ENCODE assay signal across 24 cellular contexts in the genomic region with DNA sequence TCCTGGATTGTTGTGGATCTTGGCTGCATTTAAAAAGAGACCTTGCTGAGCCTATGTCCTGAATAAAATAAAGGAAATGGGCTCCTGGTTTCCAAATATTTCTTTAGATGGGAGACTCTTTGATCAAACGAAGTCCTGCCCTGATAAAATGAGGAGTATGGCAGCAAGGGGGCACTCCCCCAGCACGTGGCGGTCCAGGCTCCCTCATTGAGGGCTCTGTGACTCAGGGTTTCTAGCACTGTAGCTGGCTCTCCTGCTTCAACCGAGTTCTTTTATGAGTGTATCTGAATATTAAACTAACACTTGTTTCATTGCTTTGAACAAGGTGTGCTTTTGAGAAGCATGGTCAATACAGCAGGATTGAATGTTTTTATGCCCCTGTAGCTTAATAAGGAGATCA.
A peak's percentile ranks its signal among the peaks of the same experiment; 100 is the strongest.
DNase-seq lines count a peak whose midpoint lies in the region; ATAC-seq, FAIRE-seq and TF ChIP-seq lines count a peak whose summit lies in the region.
"Had no signal": no experiment of that assay in that cellular context is flagged by ENCODE, and none has a peak within 500 bp of the region (broad histone marks: within the 10 kb centered on the region; RNA-seq: fewer than 3 reads in every experiment).

No MANE protein-coding gene starts in this region.

- H3K9me3 Mint-ChIP-seq in GM23338 = peaks cover 21% of the 10 kb centered on the region

- FAIRE-seq in K562 (lab: Jason Lieb, UNC) (no peak), H1 (lab: Jason Lieb, UNC) (no peak)
- FAIRE-seq: A204.1, D721Med, G401.6, GM12892, GM18507, GM19239 had no signal

- TF ChIP-seq POLR2A in K562 (conservative IDR thresholded peaks at IDR 0.05) = no peak
- no peak for TF ChIP-seq POLR2A in H1 (IDR thresholded peaks at IDR 0.05; ENCODE audit: control extremely low read depth in 1 of 2, low read depth in 2 of 2, low read length in 2 of 2)

- H3K4me3 ChIP-seq in GM23338 (no peak overlapping the region), K562 (no peak overlapping the region), H1 (ENCODE audit: extremely low read depth in 1 of 4, insufficient read depth in 2 of 4, low read depth in 3 of 4, low read length in 4 of 4) (no peak overlapping the region), Karpas-422 (ENCODE audit: low read length) (no peak overlapping the region), lower lobe of right lung (no peak overlapping the region)
- H3K4me3 ChIP-seq: BLaER1 treated with 17β-estradiol and CSF1 and Interleukin-3, amounts not matched to agents 10 nM and 100 nM had no signal

- peak; percentile 12 to 14; a peak in 1 of 4 replicates for TF ChIP-seq CTCF in GM23338 (conservative IDR thresholded peaks at IDR 0.05; ENCODE audit: low read depth in 2 of 2)
- no peak for TF ChIP-seq CTCF in K562 (IDR thresholded peaks at IDR 0.05 in 2 of 3, conservative IDR thresholded peaks at IDR 0.05 in 1 of 3; ENCODE audit: insufficient read depth in 2 of 3, low read depth in 1 of 3, low read length in 3 of 3)
- TF ChIP-seq CTCF in H1 (IDR thresholded peaks at IDR 0.05; ENCODE audit: control extremely low read depth in 1 of 3, insufficient read depth in 1 of 3, low read depth in 1 of 3, low read length in 3 of 3) = peak in 1 of 3 experiments; percentile 4; a peak in 1 of 4 replicates
- no peak for TF ChIP-seq CTCF in lower lobe of right lung (IDR thresholded peaks at IDR 0.05)

- H2BK12ac ChIP-seq in H1 (ENCODE audit: low read depth, low read length) = 0 out of 2 replicates have a peak overlapping the region, but pooled peaks have one; percentile 83

- POLR2A ChIA-PET in K562 (lab: Yijun Ruan, JAX) = interaction anchor here (1.5 kb wide), 1 partner anchor 8 kb away, joined by 4 read pairs; no protein-coding TSS in a partner anchor
- POLR2A ChIA-PET in H1 (lab: Charles Lee; ENCODE audit: partially characterized antibody) = interaction anchor here (1.4 kb wide), 1 partner anchor 10 kb away, joined by 3 read pairs; no protein-coding TSS in a partner anchor

- H3K9me2 ChIP-seq in GM23338 (ENCODE audit: insufficient read depth) = no peaks in the 10 kb centered on the region
- no peaks in the 10 kb centered on the region for H3K9me2 ChIP-seq in Karpas-422 (replicated peaks; ENCODE audit: insufficient read depth, low read length)

- H3K4me1 ChIP-seq in GM23338 (ENCODE audit: insufficient read depth) (peaks cover 19% of the 10 kb centered on the region), K562 (replicated peaks in 1 of 2; ENCODE audit: control insufficient read depth in 2 of 2, insufficient read depth in 2 of 2, low read length in 2 of 2) (no peaks in the 10 kb centered on the region; a peak in 1 of 5 replicates), H1 (replicated peaks in 1 of 4; ENCODE audit: control insufficient read depth in 3 of 4, insufficient read depth in 4 of 4, low read length in 3 of 4) (peaks cover 0 to 10% (median 6%) of the 10 kb centered on the region in 4 experiments; a peak in 5 of 7 replicates), Karpas-422 (ENCODE audit: low read length) (no peaks in the 10 kb centered on the region), lower lobe of right lung (peaks cover 3% of the 10 kb centered on the region)
- H3K4me1 ChIP-seq: BLaER1 treated with 17β-estradiol and CSF1 and Interleukin-3, amounts not matched to agents 10 nM and 100 nM; Caco-2 had no signal

- no peak overlapping the region for H4K5ac ChIP-seq in H1 (ENCODE audit: insufficient read length, low read depth, low read length)

- H3K27me3 ChIP-seq in GM23338 (ENCODE audit: insufficient read depth) (no peaks in the 10 kb centered on the region), K562 (ENCODE audit: control insufficient read depth in 2 of 2, insufficient read depth in 2 of 2, low read length in 2 of 2) (no peaks in the 10 kb centered on the region), H1 (replicated peaks in 1 of 4; ENCODE audit: control insufficient read depth in 3 of 4, extremely low read depth in 1 of 4, insufficient read depth in 3 of 4, low read length in 3 of 4) (no peaks in the 10 kb centered on the region), Karpas-422 (ENCODE audit: low read length) (no peaks in the 10 kb centered on the region), lower lobe of right lung (ENCODE audit: low read depth) (no peaks in the 10 kb centered on the region)
- H3K27me3 ChIP-seq: BLaER1 treated with 17β-estradiol and CSF1 and Interleukin-3, amounts not matched to agents 10 nM and 100 nM had no signal

- no peak overlapping the region for H3K4me3 Mint-ChIP-seq in GM23338
- H3K4me3 Mint-ChIP-seq: B cell; CD4-positive, alpha-beta T cell; CD8-positive, alpha-beta T cell had no signal

- no peaks in the 10 kb centered on the region for H3K9me3 ChIP-seq in K562 (replicated peaks; ENCODE audit: control insufficient read depth, insufficient read depth, low read depth, low read length)
- H3K9me3 ChIP-seq in H1 (ENCODE audit: insufficient read depth in 2 of 2, low read depth in 1 of 2, low read length in 1 of 2) = peaks cover 7 to 10% of the 10 kb centered on the region in 2 experiments; a peak in 3 of 4 replicates
- no peaks in the 10 kb centered on the region for H3K9me3 ChIP-seq in Karpas-422 (ENCODE audit: low read length)
- no peaks in the 10 kb centered on the region for H3K9me3 ChIP-seq in lower lobe of right lung
- H3K9me3 ChIP-seq: Caco-2 had no signal

- H3K36me3 ChIP-seq in GM23338 (ENCODE audit: insufficient read depth) (peaks cover 7% of the 10 kb centered on the region; the same call in 1 of the 2 replicates), K562 (ENCODE audit: control insufficient read depth, insufficient read depth, low read length) (no peaks in the 10 kb centered on the region; the same call in 2 of the 3 replicates), H1 (ENCODE audit: control insufficient read depth in 2 of 4, insufficient read depth in 4 of 4, low read length in 3 of 4) (peaks cover 0 to 3% (median 0%) of the 10 kb centered on the region in 4 experiments; a peak in 2 of 8 replicates), Karpas-422 (ENCODE audit: insufficient read depth, low read length) (no peaks in the 10 kb centered on the region), lower lobe of right lung (no peaks in the 10 kb centered on the region)
- H3K36me3 ChIP-seq: BLaER1 treated with 17β-estradiol and CSF1 and Interleukin-3, amounts not matched to agents 10 nM and 100 nM had no signal

- H4K91ac ChIP-seq in H1 (replicated peaks; ENCODE audit: insufficient read length, low read length) = no peak overlapping the region

- BruUV-seq in K562 (replicated peaks; lab: Mats Ljungman, UMichigan) = no TSS peak

- in situ Hi-C loops in K562 (cut with MboI) = no loop called here

- H3K27ac Mint-ChIP-seq in GM23338 = no peak overlapping the region
- H3K27ac Mint-ChIP-seq: B cell; CD4-positive, alpha-beta T cell; CD8-positive, alpha-beta T cell had no signal

- peaks cover 1% of the 10 kb centered on the region for H3K27me3 Mint-ChIP-seq in GM23338 (ENCODE audit: insufficient read depth, low read depth, poor library complexity)
- H3K27me3 Mint-ChIP-seq: B cell; CD4-positive, alpha-beta T cell had no signal

- peaks cover 34% of the 10 kb centered on the region for H3K4me1 Mint-ChIP-seq in GM23338
- H3K4me1 Mint-ChIP-seq: B cell had no signal

- no peak overlapping the region for H3K23ac ChIP-seq in H1 (ENCODE audit: insufficient read length)

- no peaks in the 10 kb centered on the region for H3K79me2 ChIP-seq in GM23338 (replicated peaks; ENCODE audit: insufficient read depth)
- no peaks in the 10 kb centered on the region for H3K79me2 ChIP-seq in K562 (ENCODE audit: control insufficient read depth, insufficient read depth, low read length)
- no peaks in the 10 kb centered on the region for H3K79me2 ChIP-seq in H1 (ENCODE audit: control insufficient read depth in 1 of 2, insufficient read depth in 2 of 2, low read length in 2 of 2)
- H3K79me2 ChIP-seq in Karpas-422 (ENCODE audit: low read length) = no peaks in the 10 kb centered on the region

- H2AFZ ChIP-seq in GM23338 (no peak overlapping the region), K562 (ENCODE audit: low read depth, low read length) (no peak overlapping the region), H1 (ENCODE audit: low read length) (no peak overlapping the region), Karpas-422 (ENCODE audit: low read length) (no peak overlapping the region)

- no peak for DNase-seq in GM23338 (ENCODE audit: low spot score)
- no peak for DNase-seq in K562 (ENCODE audit: extremely low read depth in 1 of 4, low spot score in 3 of 4)
- no peak for DNase-seq in H1 (ENCODE audit: low read depth in 1 of 2, low spot score in 2 of 2)
- DNase-seq in Karpas-422 = no peak
- no peak for DNase-seq in lower lobe of right lung
- DNase-seq: 8988T; AML-193; Caco-2; Calu3; CD4-positive, alpha-beta T cell; CD8-positive, alpha-beta T cell; DMS79 treated with DMSO at 0.1 percent for 48 hours; GF-D8 had no signal

- no peak overlapping the region for H2BK20ac ChIP-seq in H1 (ENCODE audit: low read length)

- H2BK15ac ChIP-seq in H1 (ENCODE audit: low read length) = no peak overlapping the region

- no peak overlapping the region for H3K14ac ChIP-seq in H1 (ENCODE audit: insufficient read length)

- H4K20me1 ChIP-seq in GM23338 (replicated peaks; ENCODE audit: insufficient read depth) (no peaks in the 10 kb centered on the region), K562 (replicated peaks; ENCODE audit: control insufficient read depth, insufficient read depth, low read length) (no peaks in the 10 kb centered on the region), H1 (replicated peaks in 1 of 2; ENCODE audit: control insufficient read depth in 1 of 2, insufficient read depth in 2 of 2, low read length in 2 of 2) (no peaks in the 10 kb centered on the region), Karpas-422 (ENCODE audit: insufficient read depth, low read depth, low read length) (no peaks in the 10 kb centered on the region)
- H4K20me1 ChIP-seq: BLaER1 treated with 17β-estradiol and CSF1 and Interleukin-3, amounts not matched to agents 10 nM and 100 nM had no signal

- 42% methylated on average over 4 of the region's 4 CpGs for WGBS in K562 (ENCODE audit: insufficient coverage, low coverage, missing lambda C conversion rate)
- WGBS in H1 (ENCODE audit: extremely low coverage in 1 of 2, insufficient coverage in 1 of 2, insufficient read length in 1 of 2, insufficient replicate concordance in 2 of 2, low coverage in 1 of 2, low lambda C conversion rate in 2 of 2, missing lambda C conversion rate in 1 of 2), 2 experiments = 91% methylated on average over 4 of the region's 4 CpGs; no CpG with 5 or more reads in 1 of the 2 experiments

- TF ChIP-seq RAD21 in K562 (CRISPR knock-in tag; conservative IDR thresholded peaks at IDR 0.05 in 1 of 2, IDR thresholded peaks at IDR 0.05 in 1 of 2) (no peak), H1 (IDR thresholded peaks at IDR 0.05 in 1 of 2, conservative IDR thresholded peaks at IDR 0.05 in 1 of 2; ENCODE audit: low read depth in 2 of 2, low read length in 2 of 2) (no peak; a peak in 1 of 4 replicates)

- H2BK5ac ChIP-seq in H1 (ENCODE audit: low read depth, low read length) = no peak overlapping the region

- no peak overlapping the region for H3K18ac ChIP-seq in H1 (ENCODE audit: extremely low read depth, low read length)

- H3K56ac ChIP-seq in H1 (replicated peaks; ENCODE audit: insufficient read length, low read depth, low read length) = no peak overlapping the region

- TF ChIP-seq EP300 in K562 (IDR thresholded peaks at IDR 0.05; ENCODE audit: low read length) (no peak), H1 (IDR thresholded peaks at IDR 0.05; ENCODE audit: borderline replicate concordance in 1 of 2, low read depth in 2 of 2, low read length in 2 of 2) (no peak)

- H3F3A ChIP-seq in GM23338 (replicated peaks; ENCODE audit: low read depth) = no peaks in the 10 kb centered on the region

- H3K23me2 ChIP-seq in H1 (ENCODE audit: low read depth, low read length) = no peaks in the 10 kb centered on the region

- H3K79me1 ChIP-seq in H1 (ENCODE audit: low read depth, low read length) = no peaks in the 10 kb centered on the region

- H3K9me1 ChIP-seq in K562 (ENCODE audit: control insufficient read depth, insufficient read depth, low read length) = no peaks in the 10 kb centered on the region

- H2BK120ac ChIP-seq in H1 (replicated peaks; ENCODE audit: low read depth, low read length) = no peak overlapping the region

- H2AK5ac ChIP-seq in H1 (ENCODE audit: low read depth, low read length) = no peak overlapping the region

- no peak overlapping the region for H3K4me2 ChIP-seq in GM23338
- no peak overlapping the region for H3K4me2 ChIP-seq in K562 (ENCODE audit: insufficient read depth, low read length)
- H3K4me2 ChIP-seq in H1 (ENCODE audit: insufficient read depth in 1 of 2, low read depth in 2 of 2, low read length in 2 of 2) = no peak overlapping the region
- H3K4me2 ChIP-seq in Karpas-422 (ENCODE audit: low read depth, low read length, poor library complexity, severe bottlenecking) = no peak overlapping the region
- H3K4me2 ChIP-seq: BLaER1 treated with 17β-estradiol and CSF1 and Interleukin-3, amounts not matched to agents 10 nM and 100 nM had no signal

- H4K8ac ChIP-seq in H1 (ENCODE audit: extremely low read depth, insufficient read depth, low read length) = no peak overlapping the region

- intact Hi-C loops in K562 (cut with micrococcal nuclease) = no loop called here
- intact Hi-C loops in lower lobe of right lung (cut with DNase I) = no loop called here

- H3K4ac ChIP-seq in H1 (replicated peaks; ENCODE audit: insufficient read length, low read depth, low read length) = no peak overlapping the region

- CTCF ChIA-PET in K562 (lab: Yijun Ruan, JAX; ENCODE audit: low intra/inter-chr PET ratio) (no interaction called here), H1 (lab: Charles Lee; ENCODE audit: partially characterized antibody) (interaction anchor here (1.0 to 1.3 kb wide), 2 partner anchors 9 to 16 kb away, joined by 3 read pairs; no protein-coding TSS in a partner anchor)

- H3K9ac ChIP-seq in K562 (ENCODE audit: insufficient read depth in 1 of 2, low read depth in 2 of 2, low read length in 2 of 2) (no peak overlapping the region), H1 (replicated peaks in 1 of 4; ENCODE audit: extremely low read depth in 1 of 4, low read depth in 3 of 4, low read length in 3 of 4) (no peak overlapping the region), Karpas-422 (ENCODE audit: low read length) (no peak overlapping the region)
- H3K9ac ChIP-seq: BLaER1 treated with 17β-estradiol and CSF1 and Interleukin-3, amounts not matched to agents 10 nM and 100 nM had no signal

- no peak overlapping the region for H3K27ac ChIP-seq in GM23338 (ENCODE audit: low read depth)
- H3K27ac ChIP-seq in K562 (ENCODE audit: extremely low read depth, low read depth, low read length) = no peak overlapping the region
- H3K27ac ChIP-seq in H1 (ENCODE audit: low read depth, low read length) = no peak overlapping the region
- no peak overlapping the region for H3K27ac ChIP-seq in Karpas-422 (ENCODE audit: low read length)
- no peak overlapping the region for H3K27ac ChIP-seq in lower lobe of right lung
- H3K27ac ChIP-seq: BLaER1 treated with 17β-estradiol and CSF1 and Interleukin-3, amounts not matched to agents 10 nM and 100 nM; C4-2B had no signal

- peaks cover 42% of the 10 kb centered on the region for H3K36me3 Mint-ChIP-seq in GM23338 (ENCODE audit: low read depth)
- H3K36me3 Mint-ChIP-seq: CD8-positive, alpha-beta T cell had no signal

- ATAC-seq in GM23338 = no peak
- ATAC-seq in K562 = peak; percentile 55; the same call in 2 of the 3 replicates
- ATAC-seq in lower lobe of right lung = no peak
- ATAC-seq in activated CD4-positive, CD25-positive, alpha-beta regulatory T cell treated with anti-CD3 and anti-CD28 coated beads, Interleukin-2, amount 50 U/mL, for 24 hours = no peak
- ATAC-seq in HG03196 (IDR thresholded peaks at IDR 0.05; ENCODE audit: unreplicated experiment) = no peak
- ATAC-seq: CD8-positive, alpha-beta T cell had no signal

Comparison
In these comparisons a context has a peak if more than half of its experiments do, and no peak if none do; other contexts are left out.
1. CTCF ChIP-seq: peak in GM23338 (2 of 2); none in K562 (0 of 3) and lower lobe of right lung (single experiment).